Comparison of ENCODE assay signal across 10 cellular contexts in the genomic region with DNA sequence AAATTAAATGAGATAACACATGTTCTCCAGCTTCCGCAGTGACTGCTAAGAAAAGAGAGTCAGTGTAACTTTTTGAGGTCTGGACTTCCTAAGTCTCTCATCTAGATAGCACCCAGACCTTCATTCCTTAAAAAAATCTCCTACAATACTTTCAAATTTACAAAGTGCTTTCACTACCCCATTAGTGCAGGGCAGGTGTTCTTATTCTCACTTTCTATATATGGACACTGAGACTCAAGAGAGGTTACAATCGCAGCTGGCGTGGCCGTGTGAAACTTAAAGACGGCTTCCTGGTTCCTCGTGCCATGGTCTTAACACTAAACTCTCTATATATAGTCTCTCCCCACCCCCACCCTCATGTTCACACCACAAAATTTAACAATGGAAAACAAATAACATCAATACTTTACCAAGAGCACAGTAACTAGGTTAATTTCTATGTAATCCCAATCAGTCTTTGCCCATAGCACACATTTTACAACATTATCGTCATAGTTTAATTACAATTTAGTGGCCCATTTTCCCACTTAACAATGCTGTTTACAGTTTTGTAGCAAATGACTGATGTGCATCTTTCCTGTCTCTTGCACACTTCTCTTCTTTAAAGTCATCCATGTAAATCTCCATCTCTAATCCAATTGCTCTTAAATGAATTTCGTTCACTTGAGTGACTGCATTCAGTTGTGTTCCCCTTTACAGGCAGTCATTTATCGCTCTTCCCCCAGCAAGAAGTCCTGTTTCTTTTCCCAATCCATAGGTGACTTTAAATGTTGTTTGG.
A peak's percentile ranks its signal among the peaks of the same experiment; 100 is the strongest.
DNase-seq lines count a peak whose midpoint lies in the region; ATAC-seq and TF ChIP-seq lines count a peak whose summit lies in the region.
"Had no signal": no experiment of that assay in that cellular context is flagged by ENCODE, and none has a peak within 500 bp of the region (broad histone marks: within the 10 kb centered on the region; RNA-seq: fewer than 3 reads in every experiment).

No MANE protein-coding gene starts in this region.

- dilution Hi-C loops in mammary epithelial cell (cut with HindIII; ENCODE audit: low sequenced_read_pairs): no loop called here

- intact Hi-C loops in right cardiac atrium (cut with DNase I): no loop called here
- intact Hi-C loops in mammary epithelial cell (cut with micrococcal nuclease): loop anchor here (1.0 kb wide), 1 partner anchor 11 kb away; no protein-coding TSS in a partner anchor

- peak overlapping the region; percentile 73 for H3K4me3 ChIP-seq in OCI-LY3 (ENCODE audit: low read length)
- no peak overlapping the region for H3K4me3 ChIP-seq in right cardiac atrium (ENCODE audit: low read length)
- H3K4me3 ChIP-seq in mammary epithelial cell (replicated peaks in 1 of 3; ENCODE audit: insufficient read depth in 1 of 3, low read depth in 2 of 3, low read length in 3 of 3): no peak overlapping the region

- BruUV-seq in mammary epithelial cell (replicated peaks; lab: Mats Ljungman, UMichigan): no TSS peak

- H3K27ac ChIP-seq in OCI-LY3 (ENCODE audit: low read length) (peak overlapping the region; percentile 99), right cardiac atrium (ENCODE audit: low read length) (no peak overlapping the region), mammary epithelial cell (ENCODE audit: insufficient read depth, low read depth, low read length) (no peak overlapping the region)

- DNase-seq in GM10248 (ENCODE audit: extremely low spot score): peak; percentile 50
- DNase-seq in right cardiac atrium: no peak
- no peak for DNase-seq in Ammon's horn (ENCODE audit: low spot score)
- no peak for DNase-seq in mammary epithelial cell
- no peak for DNase-seq in T-helper 9 cell
- DNase-seq: CD4-positive, alpha-beta T cell; NK-92 treated with Interleukin-12 subunit alpha and Interleukin-12 subunit beta, amount 100 ng/mL, for 24 hours had no signal

- H3K27me3 ChIP-seq in OCI-LY3 (ENCODE audit: low read depth, low read length) (no peaks in the 10 kb centered on the region), right cardiac atrium (ENCODE audit: control insufficient read depth, insufficient read depth) (no peaks in the 10 kb centered on the region), mammary epithelial cell (ENCODE audit: insufficient read depth, low read length) (no peaks in the 10 kb centered on the region)

- in situ Hi-C loops in mammary epithelial cell (cut with MboI; ENCODE audit: low sequenced_read_pairs in 2 of 2): no loop called here

- POLR2A ChIA-PET in GM10248 (lab: Yijun Ruan, JAX): interaction anchor here (0.6 to 2.1 kb wide), 3 partner anchors 8 to 24 kb away, joined by 4 to 7 read pairs (median 5); no protein-coding TSS in a partner anchor

- H2AFZ ChIP-seq in OCI-LY3 (ENCODE audit: low read depth, low read length) (no peak overlapping the region), mammary epithelial cell (ENCODE audit: low read depth, low read length) (no peak overlapping the region)

- no peaks in the 10 kb centered on the region for H3K79me2 ChIP-seq in OCI-LY3 (ENCODE audit: low read length)
- H3K79me2 ChIP-seq in mammary epithelial cell (ENCODE audit: insufficient read depth, low read length): no peaks in the 10 kb centered on the region

- 83% methylated on average over 9 of the region's 9 CpGs for WGBS in right cardiac atrium
- 92% methylated on average over 9 of the region's 9 CpGs for whole genome bisulfite sequencing in mammary epithelial cell (ENCODE audit: low coverage, missing lambda C conversion rate)

- no peak for TF ChIP-seq CTCF in GM10248 (IDR thresholded peaks at IDR 0.05; ENCODE audit: control extremely low read depth, extremely low read depth, low read depth, missing control alignments)
- TF ChIP-seq CTCF in OCI-LY3 (IDR thresholded peaks at IDR 0.05; ENCODE audit: low read depth, low read length): no peak
- TF ChIP-seq CTCF in mammary epithelial cell (conservative IDR thresholded peaks at IDR 0.05 in 1 of 2, IDR thresholded peaks at IDR 0.05 in 1 of 2; ENCODE audit: extremely low read depth in 1 of 2, insufficient read depth in 1 of 2, low read depth in 1 of 2, low read length in 2 of 2): no peak

- H3K9ac ChIP-seq in OCI-LY3 (ENCODE audit: low read length) (peak overlapping the region; percentile 73), mammary epithelial cell (ENCODE audit: insufficient read depth, low read length) (no peak overlapping the region)

- ATAC-seq in GM19463 (IDR thresholded peaks at IDR 0.05; ENCODE audit: unreplicated experiment): peak; percentile 65
- ATAC-seq in HG03045 (IDR thresholded peaks at IDR 0.05; ENCODE audit: unreplicated experiment): peak; percentile 84
- ATAC-seq in right cardiac atrium: no peak

- H4K20me1 ChIP-seq in OCI-LY3 (ENCODE audit: insufficient read depth, low read length): no peaks in the 10 kb centered on the region
- H4K20me1 ChIP-seq in mammary epithelial cell (ENCODE audit: insufficient read depth, low read length): no peaks in the 10 kb centered on the region

- H3K4me1 ChIP-seq in OCI-LY3 (ENCODE audit: low read length) (peaks cover 60% of the 10 kb centered on the region), right cardiac atrium (ENCODE audit: control insufficient read depth, insufficient read depth, low read length) (no peaks in the 10 kb centered on the region), mammary epithelial cell (ENCODE audit: insufficient read depth, low read length) (peaks cover 14% of the 10 kb centered on the region)

- peak overlapping the region; percentile 92 for H3K4me2 ChIP-seq in OCI-LY3 (ENCODE audit: low read length)
- no peak overlapping the region for H3K4me2 ChIP-seq in mammary epithelial cell (ENCODE audit: insufficient read depth, low read depth, low read length)

- CTCF ChIA-PET in GM10248 (lab: Yijun Ruan, JAX) (interaction anchor here (1.2 to 2.4 kb wide), 2 partner anchors 10 to 28 kb away, joined by 3 to 14 read pairs; no protein-coding TSS in a partner anchor), mammary epithelial cell (lab: Charles Lee; ENCODE audit: low non-redundant PET) (no interaction called here)

- H3K36me3 ChIP-seq in OCI-LY3 (replicated peaks; ENCODE audit: low read depth, low read length) (no peaks in the 10 kb centered on the region), mammary epithelial cell (ENCODE audit: insufficient read depth, low read length) (no peaks in the 10 kb centered on the region)

- H3K9me3 ChIP-seq in OCI-LY3 (ENCODE audit: insufficient read depth, low read length): no peaks in the 10 kb centered on the region
- no peaks in the 10 kb centered on the region for H3K9me3 ChIP-seq in right cardiac atrium (ENCODE audit: control insufficient read depth, low read length)
- no peaks in the 10 kb centered on the region for H3K9me3 ChIP-seq in mammary epithelial cell (replicated peaks; ENCODE audit: insufficient read depth, low read length)

Comparison
In these comparisons a context has a peak if more than half of its experiments do, and no peak if none do; other contexts are left out.
1. ATAC-seq: peak in GM19463 (single experiment) and HG03045 (single experiment); none in right cardiac atrium (0 of 2).